1 cellular context compared by ENCODE assay signal in genomic region chr10:71136036-71136690, GRCh38.
TF ChIP-seq lines count a peak whose summit lies in the region.

No MANE protein-coding gene starts in this region.

TF ChIP-seq in HEK293, 187 proteins besides CTCF, POLR2A, EP300 and RAD21 (continued from another document):
- peak; percentile 86 for TF ChIP-seq ZIC2 (tag by site-specific recombination; IDR thresholded peaks at IDR 0.05)
